Comparison of ENCODE assay signal across 29 cellular contexts in the genomic region with DNA sequence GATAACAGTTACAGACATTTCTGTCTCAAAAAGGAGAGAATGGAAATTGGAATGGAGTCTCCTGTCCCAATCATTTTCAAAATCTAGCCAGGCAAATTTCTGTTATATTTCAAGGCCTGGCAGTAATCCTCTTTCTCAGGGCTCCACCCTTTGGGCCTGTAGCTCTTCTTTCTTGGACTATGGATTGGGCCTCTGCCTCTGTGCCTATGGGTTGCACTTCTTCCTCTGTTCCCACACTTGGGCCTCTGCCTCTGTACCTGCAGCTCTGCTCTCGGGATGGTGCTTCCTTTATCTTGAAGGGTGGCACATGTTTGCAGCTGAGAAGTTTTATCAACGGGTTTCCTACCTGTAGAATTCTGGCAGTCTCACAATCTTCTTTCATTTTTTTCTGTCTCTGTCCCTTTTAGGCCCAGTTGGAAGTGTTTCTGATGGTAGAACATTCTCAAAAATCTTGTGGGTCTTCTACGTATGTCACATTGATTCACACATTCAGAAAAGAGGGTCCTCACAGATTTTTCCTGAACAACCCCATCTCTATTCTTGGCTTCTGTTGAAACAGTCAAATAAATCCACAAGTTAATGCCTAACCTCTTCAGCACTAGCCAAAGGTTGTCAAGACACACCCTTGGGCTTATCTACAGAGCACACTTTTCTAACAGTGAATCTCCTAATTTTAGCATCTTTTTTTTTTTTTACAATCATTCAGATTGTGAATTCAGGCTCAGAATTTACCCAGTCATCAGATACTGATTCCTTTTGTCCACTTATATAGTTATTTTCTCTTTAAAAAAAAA.
"Had no signal": no experiment of that assay in that cellular context is flagged by ENCODE, and none has a peak within 500 bp of the region (broad histone marks: within the 10 kb centered on the region; RNA-seq: fewer than 3 reads in every experiment).

No MANE protein-coding gene starts in this region.

- H3K27ac Mint-ChIP-seq: activated B cell treated with CpG ODN at 0.5 μM for 24 hours; activated CD8-positive, alpha-beta T cell treated with anti-CD3 and anti-CD28 coated beads for 36 hours; activated naive CD8-positive, alpha-beta T cell; activated T-helper 17 cell treated with anti-CD3 and anti-CD28 coated beads, Interleukin-2, amount 50 U/mL, for 72 hours; dendritic cell treated with granulocyte-macrophage colony-stimulating factor and Interleukin-4, amounts not matched to agents 40 ng/mL and 50 ng/mL, for 4 days had no signal

- H3K9me3 Mint-ChIP-seq: activated B cell treated with CpG ODN at 0.5 μM for 24 hours; activated CD8-positive, alpha-beta T cell treated with anti-CD3 and anti-CD28 coated beads for 36 hours; activated T-cell treated with anti-CD3 and anti-CD28 coated beads, Interleukin-2, amount 50 U/mL, for 4 hours; activated T-helper 17 cell treated with anti-CD3 and anti-CD28 coated beads, Interleukin-2, amount 50 U/mL, for 72 hours; central memory CD8-positive, alpha-beta T cell; dendritic cell treated with granulocyte-macrophage colony-stimulating factor and Interleukin-4, amounts not matched to agents 40 ng/mL and 50 ng/mL, for 4 days had no signal

- FAIRE-seq: bronchial epithelial cell had no signal

- H3K4me3 ChIP-seq: dorsolateral prefrontal cortex, esophagus squamous epithelium, gastroesophageal sphincter, heart right ventricle had no signal

- H3K27me3 Mint-ChIP-seq: activated B cell treated with CpG ODN at 0.5 μM for 24 hours; activated CD8-positive, alpha-beta T cell treated with anti-CD3 and anti-CD28 coated beads for 36 hours; activated naive CD8-positive, alpha-beta T cell; activated T-helper 17 cell treated with anti-CD3 and anti-CD28 coated beads, Interleukin-2, amount 50 U/mL, for 72 hours; central memory CD8-positive, alpha-beta T cell; dendritic cell treated with granulocyte-macrophage colony-stimulating factor and Interleukin-4, amounts not matched to agents 40 ng/mL and 50 ng/mL, for 4 days had no signal

- H3K36me3 Mint-ChIP-seq: activated naive CD8-positive, alpha-beta T cell had no signal

- H3K4me1 Mint-ChIP-seq: activated B cell treated with CpG ODN at 0.5 μM for 24 hours had no signal

- DNase-seq: activated B cell treated with CpG ODN at 0.5 μM for 24 hours; activated CD4-positive, alpha-beta T cell treated with anti-CD3 and anti-CD28 coated beads for 48 hours; activated CD4-positive, alpha-beta T cell treated with anti-CD3 and anti-CD28 coated beads, Interleukin-2, amount 50 U/mL, for 1 hour; activated CD4-positive, alpha-beta T cell treated with anti-CD3 and anti-CD28 coated beads, Interleukin-2, amount 50 U/mL, for 48 hours; activated CD8-positive, alpha-beta memory T cell treated with anti-CD3 and anti-CD28 coated beads for 24 hours; activated CD8-positive, alpha-beta T cell treated with anti-CD3 and anti-CD28 coated beads for 36 hours; activated effector memory CD4-positive, alpha-beta T cell treated with Interleukin-2 at 50 U/mL for 16 hours; activated gamma-delta T cell treated with Interleukin-2 at 50 U/mL for 16 hours; activated naive CD4-positive, alpha-beta T cell treated with anti-CD3 and anti-CD28 coated beads, Interleukin-2, amount 50 U/mL, for 16 hours; activated naive CD4-positive, alpha-beta T cell treated with Interleukin-2 at 50 U/mL for 16 hours; activated T-cell treated with anti-CD3 and anti-CD28 coated beads, Interleukin-2, amount 50 U/mL, for 4 hours; amniotic stem cell; anterior cingulate cortex; brain microvascular endothelial cell; dorsolateral prefrontal cortex; effector memory CD4-positive, alpha-beta T cell; esophagus squamous epithelium; foreskin melanocyte; heart right ventricle; T-helper 2 cell had no signal

- H3K9me3 ChIP-seq: esophagus squamous epithelium, gastroesophageal sphincter, heart right ventricle had no signal

- H3K27ac ChIP-seq: brain microvascular endothelial cell, dorsolateral prefrontal cortex, epithelial cell of prostate, esophagus squamous epithelium, gastroesophageal sphincter, heart right ventricle, VCaP had no signal

- H3K4me1 ChIP-seq: esophagus squamous epithelium, gastroesophageal sphincter, heart right ventricle had no signal

- ATAC-seq: activated CD4-positive, CD25-positive, alpha-beta regulatory T cell treated with anti-CD3 and anti-CD28 coated beads, Interleukin-2, amount 50 U/mL, for 24 hours; activated CD8-positive, alpha-beta T cell treated with anti-CD3 and anti-CD28 coated beads for 36 hours; activated T-cell treated with anti-CD3 and anti-CD28 coated beads, Interleukin-2, amount 50 U/mL, for 4 hours; activated T-helper 17 cell treated with anti-CD3 and anti-CD28 coated beads, Interleukin-2, amount 50 U/mL, for 72 hours; gastroesophageal sphincter; heart right ventricle had no signal

- H3K36me3 ChIP-seq: brain microvascular endothelial cell, esophagus squamous epithelium, gastroesophageal sphincter, heart right ventricle had no signal

- H3K27me3 ChIP-seq: brain microvascular endothelial cell, esophagus squamous epithelium, gastroesophageal sphincter, heart right ventricle had no signal

- H3K4me3 Mint-ChIP-seq: activated B cell treated with CpG ODN at 0.5 μM for 24 hours; activated CD8-positive, alpha-beta T cell treated with anti-CD3 and anti-CD28 coated beads for 36 hours; activated naive CD8-positive, alpha-beta T cell; activated T-cell treated with anti-CD3 and anti-CD28 coated beads, Interleukin-2, amount 50 U/mL, for 4 hours; activated T-helper 17 cell treated with anti-CD3 and anti-CD28 coated beads, Interleukin-2, amount 50 U/mL, for 72 hours; central memory CD8-positive, alpha-beta T cell; dendritic cell treated with granulocyte-macrophage colony-stimulating factor and Interleukin-4, amounts not matched to agents 40 ng/mL and 50 ng/mL, for 4 days had no signal
